ENCODE assay signal across 9 cellular contexts in genomic region chr2:144325086-144325485, GRCh38.
DNase-seq lines count a peak whose midpoint lies in the region; ATAC-seq and TF ChIP-seq lines count a peak whose summit lies in the region.
"Had no signal": no experiment of that assay in that cellular context is flagged by ENCODE, and none has a peak within 500 bp of the region (broad histone marks: within the 10 kb centered on the region; RNA-seq: fewer than 3 reads in every experiment).

No MANE protein-coding gene starts in this region.

- H3K27ac ChIP-seq in uterus: no peak overlapping the region

- TF ChIP-seq POLR2A in uterus (IDR thresholded peaks at IDR 0.05): no peak

- no peak overlapping the region for H3K4me3 ChIP-seq in uterus

- DNase-seq in stimulated activated CD4-positive, alpha-beta T cell treated with anti-CD3 and anti-CD28 coated beads, Interleukin-15, amount 100 ng/mL, for 24 hours: peak; percentile 53
- DNase-seq in stimulated activated CD4-positive, alpha-beta T cell treated with anti-CD3 and anti-CD28 coated beads, Interleukin-4, amount 100 ng/mL, for 1 hour: no peak
- peak; percentile 65 for DNase-seq in activated naive CD8-positive, alpha-beta T cell treated with anti-CD3 and anti-CD28 coated beads for 36 hours
- DNase-seq in mucosa of gallbladder (ENCODE audit: low spot score) (no peak), uterus (no peak), UCSD-AML1 (lab: John Stamatoyannopoulos, UW; ENCODE audit: unreplicated experiment) (no peak), NCI-H2227 (lab: John Stamatoyannopoulos, UW; ENCODE audit: unreplicated experiment) (no peak)
- DNase-seq: naive B cell had no signal

- H3K4me1 ChIP-seq in uterus: no peaks in the 10 kb centered on the region

- no peaks in the 10 kb centered on the region for H3K27me3 Mint-ChIP-seq in activated naive CD8-positive, alpha-beta T cell treated with anti-CD3 and anti-CD28 coated beads for 36 hours
- H3K27me3 Mint-ChIP-seq: naive B cell had no signal

- no peaks in the 10 kb centered on the region for H3K9me3 ChIP-seq in uterus

- H3K27me3 ChIP-seq in uterus: no peaks in the 10 kb centered on the region

- peak overlapping the region; percentile 98 for H3K27ac Mint-ChIP-seq in activated naive CD8-positive, alpha-beta T cell treated with anti-CD3 and anti-CD28 coated beads for 36 hours

- intact Hi-C loops in uterus (cut with DNase I; ENCODE audit: low total_unique reads): no loop called here

- H3K9me3 Mint-ChIP-seq in activated naive CD8-positive, alpha-beta T cell treated with anti-CD3 and anti-CD28 coated beads for 36 hours: peaks cover 6% of the 10 kb centered on the region
- H3K9me3 Mint-ChIP-seq: naive B cell had no signal

- no peak for TF ChIP-seq CTCF in uterus (IDR thresholded peaks at IDR 0.05)

- peak; percentile 70 for ATAC-seq in HG03354 (IDR thresholded peaks at IDR 0.05; ENCODE audit: poor library complexity, severe bottlenecking, unreplicated experiment)

- H3K36me3 Mint-ChIP-seq in activated naive CD8-positive, alpha-beta T cell treated with anti-CD3 and anti-CD28 coated beads for 36 hours: peaks cover 53% of the 10 kb centered on the region
- H3K36me3 Mint-ChIP-seq: naive B cell had no signal

- H3K4me1 Mint-ChIP-seq in activated naive CD8-positive, alpha-beta T cell treated with anti-CD3 and anti-CD28 coated beads for 36 hours: peaks cover 81% of the 10 kb centered on the region

- no peaks in the 10 kb centered on the region for H3K36me3 ChIP-seq in uterus

- peak overlapping the region; percentile 63 for H3K4me3 Mint-ChIP-seq in activated naive CD8-positive, alpha-beta T cell treated with anti-CD3 and anti-CD28 coated beads for 36 hours

Comparison
In these comparisons a context has a peak if more than half of its experiments do, and no peak if none do; other contexts are left out.
1. DNase-seq: peak in stimulated activated CD4-positive, alpha-beta T cell treated with anti-CD3 and anti-CD28 coated beads, Interleukin-15, amount 100 ng/mL, for 24 hours (single experiment) and activated naive CD8-positive, alpha-beta T cell treated with anti-CD3 and anti-CD28 coated beads for 36 hours (single experiment); none in stimulated activated CD4-positive, alpha-beta T cell treated with anti-CD3 and anti-CD28 coated beads, Interleukin-4, amount 100 ng/mL, for 1 hour (single experiment), mucosa of gallbladder (single experiment), uterus (0 of 2), UCSD-AML1 (single experiment) and NCI-H2227 (single experiment).